ENCODE assay signal across 8 cellular contexts in the genomic region with DNA sequence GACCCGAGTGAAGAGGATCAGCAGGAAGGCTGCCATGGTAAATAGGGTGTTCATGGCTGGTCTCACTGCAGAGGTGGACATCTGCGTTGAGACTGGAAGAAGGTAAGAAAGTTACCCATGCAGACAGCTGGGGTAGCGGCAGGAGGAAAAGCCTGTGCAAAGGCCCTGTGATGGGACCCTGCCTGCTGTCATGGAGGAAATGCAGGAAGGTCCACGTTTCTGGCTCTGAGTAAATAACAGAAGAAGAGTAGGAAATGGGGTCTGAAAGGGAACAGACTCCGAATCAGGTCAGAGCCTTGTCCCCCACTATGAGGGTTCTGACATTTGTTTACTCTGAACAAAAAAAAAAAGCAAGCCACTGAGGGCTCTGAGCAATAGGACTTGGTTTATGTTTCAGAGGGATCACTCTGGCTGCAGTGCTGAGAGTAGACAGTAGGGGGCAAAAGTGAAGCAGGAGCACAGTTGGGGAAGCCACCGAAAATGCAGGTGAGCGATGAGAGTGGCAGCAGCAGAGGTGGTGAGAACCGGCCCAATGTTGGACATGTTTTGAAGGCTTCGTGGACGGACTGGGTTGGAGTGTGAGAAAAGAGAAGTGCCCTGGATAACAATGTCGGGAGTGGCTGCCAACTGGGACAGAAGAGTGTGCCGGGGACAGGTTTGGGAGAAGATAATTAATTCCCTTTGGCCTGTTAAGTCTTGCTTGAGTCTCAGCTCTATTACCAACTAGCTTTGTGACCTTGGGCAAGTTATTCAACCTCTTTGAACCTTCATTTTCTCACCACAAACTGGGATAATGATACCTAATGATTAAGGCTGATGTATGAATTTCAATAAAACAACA. TPM values are rescaled to one million over a fixed set of nuclear protein-coding genes. Genes with fewer than 3 reads are reported as not detected.
DNase-seq lines count a peak whose midpoint lies in the region; ATAC-seq lines count a peak whose summit lies in the region.

No MANE protein-coding gene starts in this region.

- peak; percentile 86 for ATAC-seq in GM21367 (IDR thresholded peaks at IDR 0.05; ENCODE audit: unreplicated experiment)

- DNase-seq in DMS153 treated with DMSO at 0.1 percent for 48 hours (lab: John Stamatoyannopoulos, UW; ENCODE audit: unreplicated experiment) (peak; percentile 17), HT1080 (ENCODE audit: low read depth) (peak; percentile 46), SHP77 treated with DMSO at 0.1 percent for 48 hours (lab: John Stamatoyannopoulos, UW) (peak; percentile 22), head of caudate nucleus (peak; percentile 25 to 88 (median 72)), renal cortical epithelial cell (ENCODE audit: low read depth) (peak; percentile 74), hippocampal formation (lab: John Stamatoyannopoulos, UW) (no peak)
- peak; percentile 91 for DNase-seq in activated effector memory CD4-positive, alpha-beta T cell treated with anti-CD3 and anti-CD28 coated beads, Interleukin-2, amount 50 U/mL, for 16 hours

- intact Hi-C loops in head of caudate nucleus (cut with DNase I) = no loop called here

RNA-seq across cellular contexts. Expression of gene MAP7, which starts 57.9 kb away (rescaled TPM):
- 1.7 and 2.1 TPM in 2 replicates for total RNA-seq in HT1080 (2014; rRNA removed; shearing (Covaris generic))
- polyA plus RNA-seq in HT1080 (2015; cell fraction: cytosol; rRNA removed) = 1.3 and 1.6 TPM in 2 replicates
- 2.0 and 2.2 TPM in 2 replicates for polyA plus RNA-seq in HT1080 (2015; cell fraction: nucleus; rRNA removed)
- total RNA-seq in renal cortical epithelial cell = 21.5 and 28.5 TPM in 2 replicates

Comparison
In these comparisons a context has a peak if more than half of its experiments do, and no peak if none do; other contexts are left out.
1. DNase-seq: peak in DMS153 treated with DMSO at 0.1 percent for 48 hours (single experiment), HT1080 (single experiment), SHP77 treated with DMSO at 0.1 percent for 48 hours (single experiment), activated effector memory CD4-positive, alpha-beta T cell treated with anti-CD3 and anti-CD28 coated beads, Interleukin-2, amount 50 U/mL, for 16 hours (single experiment), head of caudate nucleus (42 of 42) and renal cortical epithelial cell (single experiment); none in hippocampal formation (0 of 2).